In the genomic region with DNA sequence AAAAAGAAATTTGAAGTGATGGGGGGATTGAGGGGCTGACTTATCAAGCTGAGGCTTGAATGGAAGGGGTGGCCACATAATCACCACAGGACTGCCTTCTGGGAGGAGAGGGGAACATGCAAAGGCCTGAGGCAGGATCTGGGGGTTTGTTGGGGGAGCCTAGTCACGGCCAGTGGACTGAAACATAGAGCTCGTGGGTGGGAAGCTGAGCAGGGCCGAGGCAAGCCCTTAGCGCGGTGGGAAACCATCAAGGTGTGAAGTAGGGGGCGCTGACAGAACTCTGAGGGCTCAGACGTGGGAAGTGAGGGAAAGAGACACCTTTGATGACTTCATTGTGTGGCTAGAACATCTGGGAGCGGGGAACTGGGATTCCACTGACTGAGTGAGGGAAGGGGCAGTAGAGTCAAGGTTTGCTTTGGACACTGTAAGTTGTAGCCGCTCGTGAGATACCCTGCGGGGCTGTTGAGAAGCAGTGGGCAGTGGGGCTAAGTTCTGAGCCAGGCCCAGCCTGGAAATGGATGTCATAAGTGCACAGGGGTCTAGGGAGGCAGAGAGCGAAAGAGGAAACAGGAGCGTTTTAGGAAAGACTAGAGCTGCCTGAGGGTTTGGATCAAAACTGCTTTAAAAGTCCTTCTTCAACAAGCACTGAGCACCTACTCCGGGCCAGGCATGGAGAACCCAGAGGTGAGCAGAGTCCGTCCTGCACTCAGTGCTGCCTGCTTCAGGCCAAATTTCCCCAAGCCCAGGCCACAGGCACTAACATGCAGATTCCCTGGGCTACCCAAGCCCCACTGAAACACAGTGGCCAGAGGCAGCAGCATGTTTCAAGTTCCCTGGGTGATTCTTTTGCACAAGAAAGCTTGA, we compare ENCODE assay signal across 1 cellular context.
TF ChIP-seq lines count a peak whose summit lies in the region.

No MANE protein-coding gene starts in this region.

TF ChIP-seq in IMR-90, 13 proteins besides CTCF, POLR2A, EP300 and RAD21 (continued from another document):
- TF ChIP-seq, protein P1, sequence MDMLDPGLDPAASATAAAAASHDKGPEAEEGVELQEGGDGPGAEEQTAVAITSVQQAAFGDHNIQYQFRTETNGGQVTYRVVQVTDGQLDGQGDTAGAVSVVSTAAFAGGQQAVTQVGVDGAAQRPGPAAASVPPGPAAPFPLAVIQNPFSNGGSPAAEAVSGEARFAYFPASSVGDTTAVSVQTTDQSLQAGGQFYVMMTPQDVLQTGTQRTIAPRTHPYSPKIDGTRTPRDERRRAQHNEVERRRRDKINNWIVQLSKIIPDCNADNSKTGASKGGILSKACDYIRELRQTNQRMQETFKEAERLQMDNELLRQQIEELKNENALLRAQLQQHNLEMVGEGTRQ (IDR thresholded peaks at IDR 0.05; ENCODE audit: low read depth, low read length): no peak
- TF ChIP-seq CHD1 (IDR thresholded peaks at IDR 0.05; ENCODE audit: low read depth, low read length) (no peak), RFX5 (IDR thresholded peaks at IDR 0.05; ENCODE audit: low read depth, low read length) (no peak), MAFK (IDR thresholded peaks at IDR 0.05; ENCODE audit: low read depth, low read length) (no peak), MXI1 (IDR thresholded peaks at IDR 0.05; ENCODE audit: borderline replicate concordance, low read depth, low read length) (no peak), RCOR1 (IDR thresholded peaks at IDR 0.05; ENCODE audit: insufficient replicate concordance, low read length) (no peak), NFE2L2 (IDR thresholded peaks at IDR 0.05; ENCODE audit: low read depth, low read length) (no peak), FOS (IDR thresholded peaks at IDR 0.05; ENCODE audit: low read depth, low read length) (no peak), MAZ (IDR thresholded peaks at IDR 0.05; ENCODE audit: borderline replicate concordance, low read depth, low read length) (no peak), SMC3 (IDR thresholded peaks at IDR 0.05; ENCODE audit: low read depth, low read length) (no peak)
TF ChIP-seq in IMR-90: peak in this region for 0.
